ENCODE assay signal across 8 cellular contexts in the genomic region with DNA sequence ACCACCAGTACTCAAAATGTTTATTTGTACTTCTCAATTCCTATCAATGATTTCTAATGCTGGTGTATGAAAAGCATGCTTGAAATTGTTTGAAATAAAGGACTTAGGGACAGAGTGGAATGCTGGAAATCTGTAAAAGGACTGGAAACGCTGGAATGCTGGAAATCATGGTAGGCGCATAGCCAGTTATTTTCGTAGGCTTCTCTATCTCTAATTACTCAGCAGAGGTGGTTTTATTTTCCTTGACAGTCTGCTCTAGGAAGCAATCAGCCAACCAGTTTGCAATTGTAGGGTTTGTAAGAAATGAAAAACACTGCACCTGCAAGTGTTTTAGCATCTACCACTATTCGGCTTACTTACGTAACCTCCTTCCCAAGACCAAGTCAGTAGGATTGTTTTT. TPM values are rescaled to one million over a fixed set of nuclear protein-coding genes. Genes with fewer than 3 reads are reported as not detected.
A peak's percentile ranks its signal among the peaks of the same experiment; 100 is the strongest.
DNase-seq lines count a peak whose midpoint lies in the region; ATAC-seq and TF ChIP-seq lines count a peak whose summit lies in the region.

No MANE protein-coding gene starts in this region.

- DNase-seq in OCI-M1 (lab: John Stamatoyannopoulos, UW) = peak; percentile 40
- no peak for DNase-seq in epithelial cell of proximal tubule (ENCODE audit: low read depth)
- no peak for DNase-seq in progenitor cell of endocrine pancreas (ENCODE audit: low spot score, unreplicated experiment)
- DNase-seq in NCI-H526 (lab: John Stamatoyannopoulos, UW) = no peak
- no peak for DNase-seq in HuH-7 (ENCODE audit: low spot score)
- no peak for DNase-seq in SKM-1 (lab: John Stamatoyannopoulos, UW; ENCODE audit: unreplicated experiment)

- no peaks in the 10 kb centered on the region for H3K27me3 Mint-ChIP-seq in progenitor cell of endocrine pancreas

- no peaks in the 10 kb centered on the region for H3K9me3 Mint-ChIP-seq in progenitor cell of endocrine pancreas (ENCODE audit: low read depth)

- peak; percentile 3 for ATAC-seq in GM21576 (IDR thresholded peaks at IDR 0.05; ENCODE audit: unreplicated experiment)

- H3K4me3 ChIP-seq in BLaER1 (peak overlapping the region; percentile 92), epithelial cell of proximal tubule (ENCODE audit: low read depth, low read length) (peak overlapping the region; percentile 98)

- H3K9me3 ChIP-seq in BLaER1 = no peaks in the 10 kb centered on the region

- H3K27ac ChIP-seq in BLaER1 = peak overlapping the region; percentile 95

- peak overlapping the region; percentile 99 for H3K27ac Mint-ChIP-seq in progenitor cell of endocrine pancreas

- H3K4me2 ChIP-seq in BLaER1 = peak overlapping the region; percentile 97

- no peak for TF ChIP-seq CTCF in epithelial cell of proximal tubule (conservative IDR thresholded peaks at IDR 0.05; ENCODE audit: low read depth, low read length)
- no peak for TF ChIP-seq CTCF in progenitor cell of endocrine pancreas (IDR thresholded peaks at IDR 0.05; ENCODE audit: unreplicated experiment)

- H3K9ac ChIP-seq in BLaER1 = peak overlapping the region; percentile 98

- peaks cover 27% of the 10 kb centered on the region for H3K36me3 ChIP-seq in BLaER1

- peaks cover 46% of the 10 kb centered on the region; the same call in 1 of the 2 replicates for H4K20me1 ChIP-seq in BLaER1

- peaks cover 22% of the 10 kb centered on the region for H3K4me1 ChIP-seq in BLaER1

- H3K4me1 Mint-ChIP-seq in progenitor cell of endocrine pancreas (ENCODE audit: low read depth) = peaks cover 21% of the 10 kb centered on the region

- H3K36me3 Mint-ChIP-seq in progenitor cell of endocrine pancreas (ENCODE audit: insufficient read depth) = peaks cover 2% of the 10 kb centered on the region

- H3K27me3 ChIP-seq in BLaER1 = no peaks in the 10 kb centered on the region

- H3K4me3 Mint-ChIP-seq in progenitor cell of endocrine pancreas (ENCODE audit: low read depth) = peak overlapping the region; percentile 100

RNA-seq across cellular contexts. Expression of a gene that starts 0.8 kb away (rescaled TPM):
- 23.5 and 35.0 TPM in 2 replicates for total RNA-seq in epithelial cell of proximal tubule
- total RNA-seq in progenitor cell of endocrine pancreas = 36.5 and 38.2 TPM in 2 replicates

RNA-seq across cellular contexts. Expression of a gene that starts 33.2 kb away (rescaled TPM):
- total RNA-seq in epithelial cell of proximal tubule (62.7 and 64.2 TPM in 2 replicates), progenitor cell of endocrine pancreas (138 and 154 TPM in 2 replicates)
